In genomic region chr6:138569554-138569953, GRCh38 we compare ENCODE assay signal across 18 cellular contexts.
A peak's percentile ranks its signal among the peaks of the same experiment; 100 is the strongest.
DNase-seq lines count a peak whose midpoint lies in the region; ATAC-seq and TF ChIP-seq lines count a peak whose summit lies in the region.
"Had no signal": no experiment of that assay in that cellular context is flagged by ENCODE, and none has a peak within 500 bp of the region (broad histone marks: within the 10 kb centered on the region; RNA-seq: fewer than 3 reads in every experiment).

No MANE protein-coding gene starts in this region.

- H3K9me3 ChIP-seq in HUES6 (ENCODE audit: control insufficient read depth, insufficient read depth, low read depth, low read length): no peaks in the 10 kb centered on the region
- H3K9me3 ChIP-seq in ectodermal cell (ENCODE audit: control insufficient read depth, low read length): no peaks in the 10 kb centered on the region
- H3K9me3 ChIP-seq in mucosa of stomach (ENCODE audit: control insufficient read depth, low read length): no peaks in the 10 kb centered on the region
- no peaks in the 10 kb centered on the region for H3K9me3 ChIP-seq in upper lobe of left lung
- H3K9me3 ChIP-seq: HAP-1 had no signal

- DNase-seq in upper lobe of left lung (no peak), left lobe of liver (ENCODE audit: low spot score) (no peak), ureter (ENCODE audit: low spot score) (no peak), T-helper 9 cell (no peak)
- DNase-seq: ACHN; AML-193; DMS79 treated with DMSO at 0.1 percent for 48 hours; NCI-H1105; NCI-H2081 treated with DMSO at 0.1 percent for 48 hours; NCI-H446 treated with DMSO at 0.1 percent for 48 hours; NCI-H748 treated with DMSO at 0.1 percent for 48 hours; NK-92 treated with Interleukin-12 subunit alpha and Interleukin-12 subunit beta, amount 100 ng/mL, for 24 hours; Right ventricle myocardium superior had no signal

- H3K4me3 ChIP-seq in HUES6 (ENCODE audit: low read depth, low read length): peak overlapping the region; percentile 49; the same call in 1 of the 2 replicates
- H3K4me3 ChIP-seq in ectodermal cell (ENCODE audit: insufficient read depth, low read depth, low read length): peak overlapping the region; percentile 49
- no peak overlapping the region for H3K4me3 ChIP-seq in mucosa of stomach (ENCODE audit: low read length)
- peak overlapping the region in 3 of 4 donors; percentile 35 to 47 (median 43) for H3K4me3 ChIP-seq in upper lobe of left lung
- H3K4me3 ChIP-seq: K562 had no signal

- no peaks in the 10 kb centered on the region for H3K27me3 ChIP-seq in HUES6 (ENCODE audit: control insufficient read depth, insufficient read depth, low read length)
- no peaks in the 10 kb centered on the region for H3K27me3 ChIP-seq in ectodermal cell (ENCODE audit: control insufficient read depth, insufficient read depth, low read length, poor library complexity, severe bottlenecking)
- no peaks in the 10 kb centered on the region for H3K27me3 ChIP-seq in mucosa of stomach (ENCODE audit: control insufficient read depth, insufficient read depth, low read length)
- H3K27me3 ChIP-seq in upper lobe of left lung: no peaks in the 10 kb centered on the region

- no peak for ATAC-seq in upper lobe of left lung (ENCODE audit: low FRiP score in 2 of 2)
- ATAC-seq in left lobe of liver: no peak
- ATAC-seq: K562 had no signal

- TF ChIP-seq EP300 in upper lobe of left lung (IDR thresholded peaks at IDR 0.05): no peak

- no peak for TF ChIP-seq POLR2A in upper lobe of left lung (IDR thresholded peaks at IDR 0.05)

- H3K36me3 ChIP-seq in HUES6 (ENCODE audit: control insufficient read depth, insufficient read depth, low read length): no peaks in the 10 kb centered on the region
- H3K36me3 ChIP-seq in ectodermal cell (ENCODE audit: control insufficient read depth, insufficient read depth, low read length): no peaks in the 10 kb centered on the region
- no peaks in the 10 kb centered on the region for H3K36me3 ChIP-seq in mucosa of stomach (ENCODE audit: control insufficient read depth, insufficient read depth, low read length)
- H3K36me3 ChIP-seq in upper lobe of left lung: no peaks in the 10 kb centered on the region
- H3K36me3 ChIP-seq: HAP-1 had no signal

- 93 to 94% methylated on average over 2 of the region's 2 CpGs for WGBS in ectodermal cell, 2 experiments
- WGBS in upper lobe of left lung, 2 donors: 77 to 80% methylated on average over 2 of the region's 2 CpGs

- H3K4me1 ChIP-seq in HUES6 (ENCODE audit: control insufficient read depth, insufficient read depth, low read length) (peaks cover 29% of the 10 kb centered on the region), ectodermal cell (ENCODE audit: control insufficient read depth, insufficient read depth, low read length) (peaks cover 29% of the 10 kb centered on the region), mucosa of stomach (ENCODE audit: control insufficient read depth, insufficient read depth, low read length) (peaks cover 5% of the 10 kb centered on the region), upper lobe of left lung (peaks cover 0 to 35% (median 5%) of the 10 kb centered on the region in 4 donors)

- H3K27ac ChIP-seq in HUES6 (ENCODE audit: low read depth, low read length) (no peak overlapping the region), ectodermal cell (ENCODE audit: insufficient read depth, low read depth, low read length, poor library complexity, severe bottlenecking) (no peak overlapping the region), upper lobe of left lung (no peak overlapping the region)

- no peak for TF ChIP-seq CTCF in upper lobe of left lung (IDR thresholded peaks at IDR 0.05)

- no peak overlapping the region for H3K9ac ChIP-seq in HUES6 (ENCODE audit: low read length)
- H3K9ac ChIP-seq in mucosa of stomach (ENCODE audit: low read length): peak overlapping the region; percentile 69
